26 cellular contexts compared by ENCODE assay signal in the genomic region with DNA sequence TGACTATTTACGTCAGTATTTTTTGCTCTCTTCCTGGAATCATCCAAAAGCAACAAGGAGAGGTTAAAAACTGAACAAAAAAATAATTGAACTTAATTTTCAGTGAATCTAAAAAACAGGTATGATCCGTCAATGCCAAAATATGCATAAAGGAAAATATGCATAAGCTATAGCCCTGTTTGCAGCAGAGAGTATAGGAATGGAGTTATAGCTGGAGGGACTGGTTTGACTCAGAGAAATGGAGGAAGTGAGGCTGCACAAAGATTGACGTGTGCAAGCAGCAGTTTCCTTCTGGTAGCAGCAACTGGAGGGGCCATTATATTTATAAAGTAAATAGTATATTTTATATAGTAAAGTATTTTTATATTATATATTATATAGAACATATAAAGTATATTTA. TPM values are rescaled to one million over a fixed set of nuclear protein-coding genes. Genes with fewer than 3 reads are reported as not detected.
A peak's percentile ranks its signal among the peaks of the same experiment; 100 is the strongest.
DNase-seq lines count a peak whose midpoint lies in the region; ATAC-seq and TF ChIP-seq lines count a peak whose summit lies in the region.
"Had no signal": no experiment of that assay in that cellular context is flagged by ENCODE, and none has a peak within 500 bp of the region (broad histone marks: within the 10 kb centered on the region; RNA-seq: fewer than 3 reads in every experiment).

No MANE protein-coding gene starts in this region.

- no CpG with 5 or more reads among the region's 3 CpGs for WGBS in trophoblast cell (ENCODE audit: extremely low coverage, insufficient coverage, insufficient read length)

- H3K14ac ChIP-seq in trophoblast cell (ENCODE audit: low read length), result no peak overlapping the region

- ATAC-seq in GM18867 (IDR thresholded peaks at IDR 0.05; ENCODE audit: unreplicated experiment) (peak; percentile 31), HG02884 (IDR thresholded peaks at IDR 0.05; ENCODE audit: unreplicated experiment) (peak; percentile 43), SK-N-SH treated with all-trans-retinoic acid at 6 μM for 48 hours (peak; percentile 73), HG03196 (IDR thresholded peaks at IDR 0.05; ENCODE audit: unreplicated experiment) (no peak)
- ATAC-seq: right lobe of liver had no signal

- no peak overlapping the region for H3K18ac ChIP-seq in trophoblast cell (ENCODE audit: low read length)

- no peak overlapping the region for H3K4me3 ChIP-seq in trophoblast cell (ENCODE audit: low read depth, low read length)
- H3K4me3 ChIP-seq: BLaER1, HAP-1, right lobe of liver, transverse colon had no signal

- H3K4me1 ChIP-seq in trophoblast cell (ENCODE audit: control insufficient read depth in 1 of 2, insufficient read depth in 2 of 2, low read length in 2 of 2), result no peaks in the 10 kb centered on the region
- H3K4me1 ChIP-seq: BLaER1, HAP-1, right lobe of liver, transverse colon had no signal

- H3K27ac ChIP-seq in trophoblast cell (ENCODE audit: low read depth, low read length), result no peak overlapping the region
- H3K27ac ChIP-seq: BLaER1, neutrophil, right lobe of liver, transverse colon had no signal

- H3K4ac ChIP-seq in trophoblast cell (ENCODE audit: low read depth, low read length), result no peak overlapping the region

- no peak overlapping the region for H4K12ac ChIP-seq in trophoblast cell (ENCODE audit: low read depth, low read length)

- no peaks in the 10 kb centered on the region for H3K79me1 ChIP-seq in trophoblast cell (ENCODE audit: low read length)

- H2AK5ac ChIP-seq in trophoblast cell (ENCODE audit: low read length), result no peak overlapping the region

- H4K8ac ChIP-seq in trophoblast cell (ENCODE audit: low read depth, low read length), result no peak overlapping the region

- H3K9me3 ChIP-seq in trophoblast cell (ENCODE audit: insufficient read depth, low read depth, low read length), result no peaks in the 10 kb centered on the region
- H3K9me3 ChIP-seq: BLaER1, HAP-1, neutrophil, right lobe of liver, transverse colon had no signal

- DNase-seq in trophoblast cell (peak; percentile 45 to 74), NCI-H69 (lab: John Stamatoyannopoulos, UW) (no peak), NCI-H2196 treated with DMSO at 0.1 percent for 48 hours (lab: John Stamatoyannopoulos, UW; ENCODE audit: unreplicated experiment) (no peak)
- DNase-seq: activated CD4-positive, alpha-beta T cell treated with anti-CD3 and anti-CD28 coated beads for 48 hours; activated CD8-positive, alpha-beta memory T cell treated with anti-CD3 and anti-CD28 coated beads for 24 hours; activated effector memory CD4-positive, alpha-beta T cell treated with anti-CD3 and anti-CD28 coated beads, Interleukin-2, amount 50 U/mL, for 16 hours; cerebellar nuclear complex; hippocampal formation; immature natural killer cell; naive B cell; NCI-H1105; NCI-H187 treated with DMSO at 0.1 percent for 48 hours; NCI-H226; OCI-M1; right lobe of liver; stimulated activated CD4-positive, alpha-beta T cell treated with anti-CD3 and anti-CD28 coated beads, Interleukin-12 subunit alpha, Interleukin-12 subunit beta, amount 100 ng/mL, for 4 hours; stimulated activated CD4-positive, alpha-beta T cell treated with anti-CD3 and anti-CD28 coated beads, Interleukin-4, amount 100 ng/mL, for 1 hour; transverse colon had no signal

- no peaks in the 10 kb centered on the region for H3K79me2 ChIP-seq in trophoblast cell (ENCODE audit: control insufficient read depth, insufficient read depth, low read length, poor library complexity)

- no peak overlapping the region for H2BK12ac ChIP-seq in trophoblast cell (ENCODE audit: low read length)

- H4K91ac ChIP-seq in trophoblast cell (ENCODE audit: low read depth, low read length), result no peak overlapping the region

- no peak overlapping the region for H3K9ac ChIP-seq in trophoblast cell (ENCODE audit: low read length)
- H3K9ac ChIP-seq: BLaER1 had no signal

- H3K27me3 ChIP-seq in trophoblast cell (ENCODE audit: insufficient read depth, low read length), result no peaks in the 10 kb centered on the region
- H3K27me3 ChIP-seq: BLaER1, neutrophil, right lobe of liver, transverse colon had no signal

- H2BK120ac ChIP-seq in trophoblast cell (ENCODE audit: insufficient read depth, low read length, poor library complexity), result no peak overlapping the region

- no peak overlapping the region for H2BK5ac ChIP-seq in trophoblast cell (ENCODE audit: low read depth, low read length, poor library complexity)

- H2AFZ ChIP-seq in trophoblast cell (ENCODE audit: insufficient read depth, low read length, poor library complexity), result no peak overlapping the region

- H3K36me3 ChIP-seq in trophoblast cell (ENCODE audit: control insufficient read depth in 1 of 2, insufficient read depth in 2 of 2, low read length in 2 of 2), result no peaks in the 10 kb centered on the region
- H3K36me3 ChIP-seq: BLaER1, HAP-1, neutrophil, right lobe of liver, transverse colon had no signal

- H3K23ac ChIP-seq in trophoblast cell (ENCODE audit: low read length), result no peak overlapping the region

- no peak overlapping the region for H3K4me2 ChIP-seq in trophoblast cell (ENCODE audit: low read length)
- H3K4me2 ChIP-seq: BLaER1 had no signal

TF ChIP-seq in SK-N-SH treated with all-trans-retinoic acid at 6 μM for 48 hours, 23 proteins besides CTCF, POLR2A, EP300 and RAD21:
- TF ChIP-seq, protein P1, sequence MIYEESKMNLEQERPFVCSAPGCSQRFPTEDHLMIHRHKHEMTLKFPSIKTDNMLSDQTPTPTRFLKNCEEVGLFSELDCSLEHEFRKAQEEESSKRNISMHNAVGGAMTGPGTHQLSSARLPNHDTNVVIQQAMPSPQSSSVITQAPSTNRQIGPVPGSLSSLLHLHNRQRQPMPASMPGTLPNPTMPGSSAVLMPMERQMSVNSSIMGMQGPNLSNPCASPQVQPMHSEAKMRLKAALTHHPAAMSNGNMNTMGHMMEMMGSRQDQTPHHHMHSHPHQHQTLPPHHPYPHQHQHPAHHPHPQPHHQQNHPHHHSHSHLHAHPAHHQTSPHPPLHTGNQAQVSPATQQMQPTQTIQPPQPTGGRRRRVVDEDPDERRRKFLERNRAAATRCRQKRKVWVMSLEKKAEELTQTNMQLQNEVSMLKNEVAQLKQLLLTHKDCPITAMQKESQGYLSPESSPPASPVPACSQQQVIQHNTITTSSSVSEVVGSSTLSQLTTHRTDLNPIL (CRISPR knock-in tag; IDR thresholded peaks at IDR 0.05; ENCODE audit: low read depth), result no peak
- no peak for TF ChIP-seq BACH2 (CRISPR knock-in tag; IDR thresholded peaks at IDR 0.05; ENCODE audit: borderline replicate concordance)
- TF ChIP-seq, protein P2, sequence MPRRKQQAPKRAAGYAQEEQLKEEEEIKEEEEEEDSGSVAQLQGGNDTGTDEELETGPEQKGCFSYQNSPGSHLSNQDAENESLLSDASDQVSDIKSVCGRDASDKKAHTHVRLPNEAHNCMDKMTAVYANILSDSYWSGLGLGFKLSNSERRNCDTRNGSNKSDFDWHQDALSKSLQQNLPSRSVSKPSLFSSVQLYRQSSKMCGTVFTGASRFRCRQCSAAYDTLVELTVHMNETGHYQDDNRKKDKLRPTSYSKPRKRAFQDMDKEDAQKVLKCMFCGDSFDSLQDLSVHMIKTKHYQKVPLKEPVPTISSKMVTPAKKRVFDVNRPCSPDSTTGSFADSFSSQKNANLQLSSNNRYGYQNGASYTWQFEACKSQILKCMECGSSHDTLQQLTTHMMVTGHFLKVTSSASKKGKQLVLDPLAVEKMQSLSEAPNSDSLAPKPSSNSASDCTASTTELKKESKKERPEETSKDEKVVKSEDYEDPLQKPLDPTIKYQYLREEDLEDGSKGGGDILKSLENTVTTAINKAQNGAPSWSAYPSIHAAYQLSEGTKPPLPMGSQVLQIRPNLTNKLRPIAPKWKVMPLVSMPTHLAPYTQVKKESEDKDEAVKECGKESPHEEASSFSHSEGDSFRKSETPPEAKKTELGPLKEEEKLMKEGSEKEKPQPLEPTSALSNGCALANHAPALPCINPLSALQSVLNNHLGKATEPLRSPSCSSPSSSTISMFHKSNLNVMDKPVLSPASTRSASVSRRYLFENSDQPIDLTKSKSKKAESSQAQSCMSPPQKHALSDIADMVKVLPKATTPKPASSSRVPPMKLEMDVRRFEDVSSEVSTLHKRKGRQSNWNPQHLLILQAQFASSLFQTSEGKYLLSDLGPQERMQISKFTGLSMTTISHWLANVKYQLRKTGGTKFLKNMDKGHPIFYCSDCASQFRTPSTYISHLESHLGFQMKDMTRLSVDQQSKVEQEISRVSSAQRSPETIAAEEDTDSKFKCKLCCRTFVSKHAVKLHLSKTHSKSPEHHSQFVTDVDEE (CRISPR knock-in tag; IDR thresholded peaks at IDR 0.05), result no peak
- TF ChIP-seq, protein P3, sequence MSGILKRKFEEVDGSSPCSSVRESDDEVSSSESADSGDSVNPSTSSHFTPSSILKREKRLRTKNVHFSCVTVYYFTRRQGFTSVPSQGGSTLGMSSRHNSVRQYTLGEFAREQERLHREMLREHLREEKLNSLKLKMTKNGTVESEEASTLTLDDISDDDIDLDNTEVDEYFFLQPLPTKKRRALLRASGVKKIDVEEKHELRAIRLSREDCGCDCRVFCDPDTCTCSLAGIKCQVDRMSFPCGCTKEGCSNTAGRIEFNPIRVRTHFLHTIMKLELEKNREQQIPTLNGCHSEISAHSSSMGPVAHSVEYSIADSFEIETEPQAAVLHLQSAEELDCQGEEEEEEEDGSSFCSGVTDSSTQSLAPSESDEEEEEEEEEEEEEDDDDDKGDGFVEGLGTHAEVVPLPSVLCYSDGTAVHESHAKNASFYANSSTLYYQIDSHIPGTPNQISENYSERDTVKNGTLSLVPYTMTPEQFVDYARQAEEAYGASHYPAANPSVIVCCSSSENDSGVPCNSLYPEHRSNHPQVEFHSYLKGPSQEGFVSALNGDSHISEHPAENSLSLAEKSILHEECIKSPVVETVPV (CRISPR knock-in tag; IDR thresholded peaks at IDR 0.05), result no peak
- TF ChIP-seq, protein P4, sequence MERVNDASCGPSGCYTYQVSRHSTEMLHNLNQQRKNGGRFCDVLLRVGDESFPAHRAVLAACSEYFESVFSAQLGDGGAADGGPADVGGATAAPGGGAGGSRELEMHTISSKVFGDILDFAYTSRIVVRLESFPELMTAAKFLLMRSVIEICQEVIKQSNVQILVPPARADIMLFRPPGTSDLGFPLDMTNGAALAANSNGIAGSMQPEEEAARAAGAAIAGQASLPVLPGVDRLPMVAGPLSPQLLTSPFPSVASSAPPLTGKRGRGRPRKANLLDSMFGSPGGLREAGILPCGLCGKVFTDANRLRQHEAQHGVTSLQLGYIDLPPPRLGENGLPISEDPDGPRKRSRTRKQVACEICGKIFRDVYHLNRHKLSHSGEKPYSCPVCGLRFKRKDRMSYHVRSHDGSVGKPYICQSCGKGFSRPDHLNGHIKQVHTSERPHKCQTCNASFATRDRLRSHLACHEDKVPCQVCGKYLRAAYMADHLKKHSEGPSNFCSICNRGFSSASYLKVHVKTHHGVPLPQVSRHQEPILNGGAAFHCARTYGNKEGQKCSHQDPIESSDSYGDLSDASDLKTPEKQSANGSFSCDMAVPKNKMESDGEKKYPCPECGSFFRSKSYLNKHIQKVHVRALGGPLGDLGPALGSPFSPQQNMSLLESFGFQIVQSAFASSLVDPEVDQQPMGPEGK (CRISPR knock-in tag; IDR thresholded peaks at IDR 0.05; ENCODE audit: borderline replicate concordance), result no peak

RNA-seq across cellular contexts. Expression of a gene that starts 37.1 kb away (rescaled TPM):
- polyA plus RNA-seq in trophoblast cell (2013), result 0.75 and 0.85 TPM in 2 replicates

RNA-seq across cellular contexts. Expression of a gene that starts 45.5 kb away (rescaled TPM):
- polyA plus RNA-seq in trophoblast cell (2013), result 28.8 and 30.6 TPM in 2 replicates

RNA-seq across cellular contexts. Expression of a gene that starts 52.3 kb away (rescaled TPM):
- 0.10 TPM in 1 of 2 replicates, not detected in the other for polyA plus RNA-seq in trophoblast cell (2013)
- polyA plus RNA-seq: AG04450, immature natural killer cell had no signal

Comparison
In these comparisons a context has a peak if more than half of its experiments do, and no peak if none do; other contexts are left out.
1. DNase-seq: peak in trophoblast cell (2 of 2); none in NCI-H69 (single experiment) and NCI-H2196 treated with DMSO at 0.1 percent for 48 hours (single experiment).